Comparison of ENCODE assay signal across 12 cellular contexts in genomic region chr1:181398544-181398943, GRCh38.
DNase-seq lines count a peak whose midpoint lies in the region; ATAC-seq, FAIRE-seq and TF ChIP-seq lines count a peak whose summit lies in the region.
"Had no signal": no experiment of that assay in that cellular context is flagged by ENCODE, and none has a peak within 500 bp of the region (broad histone marks: within the 10 kb centered on the region; RNA-seq: fewer than 3 reads in every experiment).

No MANE protein-coding gene starts in this region.

- H3K4me1 ChIP-seq in HepG2 (ENCODE audit: insufficient read depth, low read length), result no peaks in the 10 kb centered on the region
- H3K4me1 ChIP-seq in esophagus squamous epithelium, result no peaks in the 10 kb centered on the region
- H3K4me1 ChIP-seq: SJSA1 had no signal

- H3K27ac Mint-ChIP-seq in activated T-helper 17 cell treated with anti-CD3 and anti-CD28 coated beads, Interleukin-2, amount 50 U/mL, for 72 hours, result peak overlapping the region; percentile 91
- H3K27ac Mint-ChIP-seq: natural killer cell had no signal

- no peak overlapping the region for H3K4me2 ChIP-seq in HepG2 (ENCODE audit: low read depth, low read length)

- H3K4me1 Mint-ChIP-seq in activated T-helper 17 cell treated with anti-CD3 and anti-CD28 coated beads, Interleukin-2, amount 50 U/mL, for 72 hours, result peaks cover 33% of the 10 kb centered on the region
- H3K4me1 Mint-ChIP-seq: natural killer cell had no signal

- no peaks in the 10 kb centered on the region for H3K36me3 Mint-ChIP-seq in activated T-helper 17 cell treated with anti-CD3 and anti-CD28 coated beads, Interleukin-2, amount 50 U/mL, for 72 hours (ENCODE audit: low read depth)
- H3K36me3 Mint-ChIP-seq: natural killer cell had no signal

- no peaks in the 10 kb centered on the region for H3K27me3 Mint-ChIP-seq in activated T-helper 17 cell treated with anti-CD3 and anti-CD28 coated beads, Interleukin-2, amount 50 U/mL, for 72 hours

- in situ Hi-C loops in HepG2 (cut with HindIII; ENCODE audit: extremely low pct_ligation_motif_present, low pct_unique_long_range_greater_than_20kb), result no loop called here

- ATAC-seq in GM18517 (IDR thresholded peaks at IDR 0.05; ENCODE audit: unreplicated experiment), result peak; percentile 89
- ATAC-seq in GM19455 (IDR thresholded peaks at IDR 0.05; ENCODE audit: unreplicated experiment), result peak; percentile 84
- peak; percentile 84 for ATAC-seq in HG03045 (IDR thresholded peaks at IDR 0.05; ENCODE audit: unreplicated experiment)
- peak; percentile 68 for ATAC-seq in activated T-helper 17 cell treated with anti-CD3 and anti-CD28 coated beads, Interleukin-2, amount 50 U/mL, for 72 hours (replicated peaks)
- no peak for ATAC-seq in HepG2
- ATAC-seq in esophagus mucosa, result no peak
- ATAC-seq: natural killer cell had no signal

- H3K4me3 ChIP-seq in HepG2 (replicated peaks in 1 of 3; ENCODE audit: insufficient read depth in 1 of 3, low read depth in 2 of 3, low read length in 3 of 3), result no peak overlapping the region
- no peak overlapping the region for H3K4me3 ChIP-seq in esophagus squamous epithelium
- H3K4me3 ChIP-seq: SJSA1 had no signal

- H3K79me2 ChIP-seq in HepG2 (ENCODE audit: insufficient read depth, low read length), result no peaks in the 10 kb centered on the region

- TF ChIP-seq RAD21 in HepG2 (CRISPR knock-in tag; IDR thresholded peaks at IDR 0.05), result no peak

- BruUV-seq in HepG2 (replicated peaks; lab: Mats Ljungman, UMichigan), result no TSS peak

- H3K27ac ChIP-seq in HepG2 (ENCODE audit: extremely low read length, insufficient read depth, low read length) (no peak overlapping the region), esophagus squamous epithelium (no peak overlapping the region)
- H3K27ac ChIP-seq: SJSA1 had no signal

- DNase-seq in cerebellar nuclear complex (lab: John Stamatoyannopoulos, UW) (no peak), HepG2 (ENCODE audit: low spot score) (no peak), esophagus squamous epithelium (lab: John Stamatoyannopoulos, UW) (no peak)
- DNase-seq: hypothalamus, natural killer cell, NCI-H2081 had no signal

- H3K27me3 ChIP-seq in HepG2 (ENCODE audit: control insufficient read depth in 1 of 2, insufficient read depth in 2 of 2, low read length in 2 of 2), result peaks cover 1 to 5% of the 10 kb centered on the region in 2 experiments; a peak in 3 of 5 replicates
- H3K27me3 ChIP-seq in esophagus squamous epithelium, result peaks cover 0 to 30% (median 0%) of the 10 kb centered on the region in 4 donors

- no peak for FAIRE-seq in HepG2 (lab: Jason Lieb, UNC)

- H3K9me3 Mint-ChIP-seq in activated T-helper 17 cell treated with anti-CD3 and anti-CD28 coated beads, Interleukin-2, amount 50 U/mL, for 72 hours, result no peaks in the 10 kb centered on the region
- H3K9me3 Mint-ChIP-seq: natural killer cell had no signal

- no peak overlapping the region for H3K4me3 Mint-ChIP-seq in activated T-helper 17 cell treated with anti-CD3 and anti-CD28 coated beads, Interleukin-2, amount 50 U/mL, for 72 hours
- H3K4me3 Mint-ChIP-seq: natural killer cell had no signal

- no peaks in the 10 kb centered on the region for H3K36me3 ChIP-seq in HepG2 (replicated peaks in 1 of 2; ENCODE audit: control insufficient read depth in 1 of 2, insufficient read depth in 2 of 2, low read length in 2 of 2)
- no peaks in the 10 kb centered on the region for H3K36me3 ChIP-seq in esophagus squamous epithelium
- H3K36me3 ChIP-seq: SJSA1 had no signal

- 6% methylated on average over 2 of the region's 4 CpGs for WGBS in HepG2 (ENCODE audit: low lambda C conversion rate)
- WGBS in esophagus squamous epithelium, 2 donors, result 70 to 79% methylated on average over 4 of the region's 4 CpGs

- H3K9me3 ChIP-seq in HepG2 (ENCODE audit: low read length) (no peaks in the 10 kb centered on the region), esophagus squamous epithelium (no peaks in the 10 kb centered on the region)
- H3K9me3 ChIP-seq: SJSA1 had no signal

- intact Hi-C loops in HepG2 (cut with micrococcal nuclease; ENCODE audit: unreplicated experiment) (no loop called here), esophagus squamous epithelium (cut with DNase I) (no loop called here)

- CTCF ChIA-PET in HepG2 (lab: Yijun Ruan, JAX; ENCODE audit: low intra/inter-chr PET ratio, low total read pairs), result no interaction called here

- no peaks in the 10 kb centered on the region for H4K20me1 ChIP-seq in HepG2 (ENCODE audit: insufficient read depth, low read length)

- TF ChIP-seq EP300 in HepG2 (IDR thresholded peaks at IDR 0.05; ENCODE audit: low read depth in 2 of 2, low read length in 2 of 2) (no peak), HepG2 (CRISPR knock-in tag; IDR thresholded peaks at IDR 0.05; ENCODE audit: borderline replicate concordance) (no peak)

- TF ChIP-seq POLR2A in HepG2 (IDR thresholded peaks at IDR 0.05; ENCODE audit: insufficient read depth in 1 of 2, low read depth in 2 of 2, low read length in 2 of 2) (no peak), esophagus squamous epithelium (IDR thresholded peaks at IDR 0.05) (no peak)

- no peak for TF ChIP-seq CTCF in HepG2 (CRISPR knock-in tag; IDR thresholded peaks at IDR 0.05)
- TF ChIP-seq CTCF in esophagus squamous epithelium (IDR thresholded peaks at IDR 0.05), result no peak

- POLR2A ChIA-PET in HepG2 (lab: Yijun Ruan, JAX), result no interaction called here

- H3K9ac ChIP-seq in HepG2 (ENCODE audit: insufficient read depth, low read depth, low read length), result no peak overlapping the region

- no peak overlapping the region for H2AFZ ChIP-seq in HepG2 (ENCODE audit: low read length)

TF ChIP-seq in HepG2, 621 proteins besides CTCF, POLR2A, EP300 and RAD21 (continues in another document):
- TF ChIP-seq AKNA (CRISPR knock-in tag; IDR thresholded peaks at IDR 0.05; ENCODE audit: borderline replicate concordance) (no peak), CREB1 (IDR thresholded peaks at IDR 0.05) (no peak), CREB1 (CRISPR knock-in tag; IDR thresholded peaks at IDR 0.05) (no peak), PHF21A (CRISPR knock-in tag; IDR thresholded peaks at IDR 0.05) (no peak), ZBTB46 (CRISPR knock-in tag; IDR thresholded peaks at IDR 0.05; ENCODE audit: borderline replicate concordance) (no peak), ZNF784 (CRISPR knock-in tag; IDR thresholded peaks at IDR 0.05; ENCODE audit: borderline replicate concordance) (no peak), AGO1 (IDR thresholded peaks at IDR 0.05; ENCODE audit: low read depth, low read length, poor library complexity, severe bottlenecking) (no peak)

Comparison
In these comparisons a context has a peak if more than half of its experiments do, and no peak if none do; other contexts are left out.
1. ATAC-seq: peak in GM18517 (single experiment), GM19455 (single experiment), HG03045 (single experiment) and activated T-helper 17 cell treated with anti-CD3 and anti-CD28 coated beads, Interleukin-2, amount 50 U/mL, for 72 hours (single experiment); none in HepG2 (single experiment) and esophagus mucosa (single experiment).